In the genomic region with DNA sequence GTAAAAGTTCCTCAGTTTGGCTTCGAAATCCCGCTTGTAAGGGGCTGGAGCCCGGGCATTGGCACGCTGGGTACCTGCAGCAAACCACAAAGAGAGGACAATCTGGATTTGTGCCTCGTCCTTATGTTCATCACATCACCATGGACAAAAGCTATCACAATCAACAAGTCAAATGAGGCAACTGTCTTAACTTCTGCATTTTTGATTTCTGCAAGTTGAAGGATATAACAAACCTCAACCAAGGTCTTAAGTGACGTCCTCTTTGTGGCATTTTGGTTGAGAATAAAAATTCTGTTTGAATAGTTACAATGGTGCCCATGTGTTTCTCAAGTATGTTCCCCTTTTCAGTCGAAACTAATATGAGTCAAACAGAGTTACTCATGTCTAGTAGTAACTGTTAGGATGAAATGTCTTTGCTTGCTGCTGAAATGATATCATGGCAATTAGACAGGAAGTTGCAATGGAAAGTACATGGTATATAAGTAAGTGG, we compare ENCODE assay signal across 8 cellular contexts.
DNase-seq lines count a peak whose midpoint lies in the region; ATAC-seq and TF ChIP-seq lines count a peak whose summit lies in the region.

No MANE protein-coding gene starts in this region.

- H3K27me3 Mint-ChIP-seq in activated CD8-positive, alpha-beta memory T cell treated with anti-CD3 and anti-CD28 coated beads, Interleukin-2, amount 10 ng/mL, durations not matched to agents 7 days and 5 days: no peaks in the 10 kb centered on the region

- ATAC-seq in activated CD8-positive, alpha-beta memory T cell treated with anti-CD3 and anti-CD28 coated beads, Interleukin-2, amount 10 ng/mL, durations not matched to agents 7 days and 5 days: peak; percentile 77
- ATAC-seq in HG03039 (IDR thresholded peaks at IDR 0.05; ENCODE audit: unreplicated experiment): peak; percentile 82
- peak; percentile 54 for ATAC-seq in gastroesophageal sphincter

- CTCF ChIA-PET in activated CD8-positive, alpha-beta memory T cell treated with anti-CD3 and anti-CD28 coated beads, Interleukin-2, amount 10 ng/mL, durations not matched to agents 7 days and 5 days (lab: Charles Lee): interaction anchor here (0.7 to 5.5 kb wide), 10 partner anchors 14 to 124 kb away, joined by 3 to 49 read pairs (median 4); a partner anchor contains a TSS

- no peaks in the 10 kb centered on the region for H3K4me1 ChIP-seq in gastroesophageal sphincter

- peaks cover 13% of the 10 kb centered on the region for H3K36me3 Mint-ChIP-seq in activated CD8-positive, alpha-beta memory T cell treated with anti-CD3 and anti-CD28 coated beads, Interleukin-2, amount 10 ng/mL, durations not matched to agents 7 days and 5 days

- no peaks in the 10 kb centered on the region for H3K9me3 ChIP-seq in gastroesophageal sphincter

- no peak overlapping the region for H3K4me3 ChIP-seq in gastroesophageal sphincter

- no peaks in the 10 kb centered on the region for H3K27me3 ChIP-seq in gastroesophageal sphincter

- TF ChIP-seq POLR2A in Raji (IDR thresholded peaks at IDR 0.05; ENCODE audit: insufficient read depth, low read depth, low read length) (peak; percentile 43; the same call in 1 of the 2 replicates), gastroesophageal sphincter (IDR thresholded peaks at IDR 0.05) (no peak)

- WGBS in gastroesophageal sphincter (ENCODE audit: low coverage in 1 of 2), 2 donors: 78 to 85% methylated on average over 5 to 7 of the region's 7 CpGs

- H3K4me1 Mint-ChIP-seq in activated CD8-positive, alpha-beta memory T cell treated with anti-CD3 and anti-CD28 coated beads, Interleukin-2, amount 10 ng/mL, durations not matched to agents 7 days and 5 days: peaks cover 72% of the 10 kb centered on the region

- peak; percentile 53 for DNase-seq in activated CD8-positive, alpha-beta memory T cell treated with anti-CD3 and anti-CD28 coated beads, Interleukin-2, amount 10 ng/mL, durations not matched to agents 7 days and 5 days
- no peak for DNase-seq in activated CD8-positive, alpha-beta memory T cell treated with anti-CD3 and anti-CD28 coated beads, Interleukin-2, amount 50 U/mL, for 48 hours
- DNase-seq in occipital lobe (lab: John Stamatoyannopoulos, UW) (no peak), HPDE6-E6E7 (ENCODE audit: extremely low spot score) (no peak), GM03348 (ENCODE audit: low spot score) (no peak)

- H3K27ac ChIP-seq in gastroesophageal sphincter: peak overlapping the region in 1 of 4 donors; percentile 14

- no peak for TF ChIP-seq CTCF in gastroesophageal sphincter (IDR thresholded peaks at IDR 0.05)

- TF ChIP-seq EP300 in gastroesophageal sphincter (IDR thresholded peaks at IDR 0.05): no peak

- peak overlapping the region; percentile 71 for H3K4me3 Mint-ChIP-seq in activated CD8-positive, alpha-beta memory T cell treated with anti-CD3 and anti-CD28 coated beads, Interleukin-2, amount 10 ng/mL, durations not matched to agents 7 days and 5 days

- H3K27ac Mint-ChIP-seq in activated CD8-positive, alpha-beta memory T cell treated with anti-CD3 and anti-CD28 coated beads, Interleukin-2, amount 10 ng/mL, durations not matched to agents 7 days and 5 days: peak overlapping the region; percentile 100

- no peaks in the 10 kb centered on the region for H3K36me3 ChIP-seq in gastroesophageal sphincter

- H3K9me3 Mint-ChIP-seq in activated CD8-positive, alpha-beta memory T cell treated with anti-CD3 and anti-CD28 coated beads, Interleukin-2, amount 10 ng/mL, durations not matched to agents 7 days and 5 days (ENCODE audit: low read depth): peaks cover 5% of the 10 kb centered on the region
